In the genomic region with DNA sequence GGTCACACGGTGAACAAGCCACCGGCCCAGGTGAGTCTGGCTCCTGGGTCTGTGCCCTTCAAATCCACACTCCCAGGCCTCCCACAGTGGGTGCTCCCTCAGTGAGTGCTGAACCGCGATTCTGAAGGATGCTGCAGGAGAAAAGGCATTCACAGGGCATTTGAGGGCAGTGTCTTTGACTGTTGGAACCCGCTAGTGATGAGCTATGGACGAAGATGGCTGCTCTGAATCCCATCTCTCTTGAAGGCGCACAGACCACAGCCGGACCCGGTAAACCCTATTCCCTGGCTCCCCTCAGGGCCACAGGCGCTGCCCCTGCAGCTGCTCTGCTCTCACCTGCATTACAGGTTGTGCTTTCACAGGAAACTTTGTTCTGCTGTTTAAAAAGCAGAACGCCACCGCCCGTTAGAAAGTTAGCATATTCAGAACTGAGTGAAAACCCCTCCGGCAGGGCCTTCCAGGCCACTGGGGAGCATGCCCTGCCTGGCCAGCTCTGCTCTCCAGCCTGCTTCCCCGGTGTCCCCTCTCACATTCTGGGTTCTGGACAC, we compare ENCODE assay signal across 12 cellular contexts. TPM values are rescaled to one million over a fixed set of nuclear protein-coding genes. Genes with fewer than 3 reads are reported as not detected.
DNase-seq lines count a peak whose midpoint lies in the region; ATAC-seq and TF ChIP-seq lines count a peak whose summit lies in the region.
"Had no signal": no experiment of that assay in that cellular context is flagged by ENCODE, and none has a peak within 500 bp of the region (broad histone marks: within the 10 kb centered on the region; RNA-seq: fewer than 3 reads in every experiment).

No MANE protein-coding gene starts in this region.

- peak overlapping the region; percentile 51 to 53 for H3K9ac ChIP-seq in colonic mucosa (ENCODE audit: low read depth in 2 of 2, low read length in 2 of 2)

- H3K27me3 ChIP-seq in colonic mucosa (peaks cover 8% of the 10 kb centered on the region), tibial artery (no peaks in the 10 kb centered on the region)

- H3K4me3 ChIP-seq in colonic mucosa (peak overlapping the region; percentile 1), tibial artery (peak overlapping the region; percentile 83 to 91)

- H3K4me1 ChIP-seq in colonic mucosa (no peaks in the 10 kb centered on the region), tibial artery (peaks cover 6 to 88% (median 51%) of the 10 kb centered on the region in 4 donors)

- peaks cover 34% of the 10 kb centered on the region for H3K27me3 Mint-ChIP-seq in activated CD8-positive, alpha-beta memory T cell treated with anti-CD3 and anti-CD28 coated beads, Interleukin-2, amount 10 ng/mL, durations not matched to agents 7 days and 5 days
- peaks cover 11% of the 10 kb centered on the region for H3K27me3 Mint-ChIP-seq in mesothelial cell of epicardium (ENCODE audit: low read depth)

- H3K9me3 Mint-ChIP-seq in activated CD8-positive, alpha-beta memory T cell treated with anti-CD3 and anti-CD28 coated beads, Interleukin-2, amount 10 ng/mL, durations not matched to agents 7 days and 5 days (ENCODE audit: low read depth): no peaks in the 10 kb centered on the region
- no peaks in the 10 kb centered on the region for H3K9me3 Mint-ChIP-seq in mesothelial cell of epicardium

- no peak for ATAC-seq in activated CD8-positive, alpha-beta memory T cell treated with anti-CD3 and anti-CD28 coated beads, Interleukin-2, amount 10 ng/mL, durations not matched to agents 7 days and 5 days
- no peak for ATAC-seq in GM21529 (IDR thresholded peaks at IDR 0.05; ENCODE audit: unreplicated experiment)
- ATAC-seq: PC-3 had no signal

- CTCF ChIA-PET in activated CD8-positive, alpha-beta memory T cell treated with anti-CD3 and anti-CD28 coated beads, Interleukin-2, amount 10 ng/mL, durations not matched to agents 7 days and 5 days (lab: Charles Lee): no interaction called here

- H3K27ac Mint-ChIP-seq in activated CD8-positive, alpha-beta memory T cell treated with anti-CD3 and anti-CD28 coated beads, Interleukin-2, amount 10 ng/mL, durations not matched to agents 7 days and 5 days: no peak overlapping the region
- no peak overlapping the region for H3K27ac Mint-ChIP-seq in mesothelial cell of epicardium

- no peaks in the 10 kb centered on the region for H3K36me3 Mint-ChIP-seq in activated CD8-positive, alpha-beta memory T cell treated with anti-CD3 and anti-CD28 coated beads, Interleukin-2, amount 10 ng/mL, durations not matched to agents 7 days and 5 days
- H3K36me3 Mint-ChIP-seq in mesothelial cell of epicardium: peaks cover 3% of the 10 kb centered on the region

- peak; percentile 2 for DNase-seq in activated CD8-positive, alpha-beta memory T cell treated with anti-CD3 and anti-CD28 coated beads, Interleukin-2, amount 50 U/mL, for 4 hours
- no peak for DNase-seq in activated CD8-positive, alpha-beta memory T cell treated with anti-CD3 and anti-CD28 coated beads, Interleukin-2, amount 10 ng/mL, durations not matched to agents 7 days and 5 days
- DNase-seq in colonic mucosa (no peak), mesothelial cell of epicardium (ENCODE audit: low spot score in 2 of 2, unreplicated experiment in 2 of 2) (no peak), tibial artery (peak; percentile 15 to 55), NCI-H1436 treated with DMSO at 0.1 percent for 48 hours (lab: John Stamatoyannopoulos, UW) (no peak), A172 (ENCODE audit: low spot score) (no peak)
- DNase-seq: activated CD8-positive, alpha-beta memory T cell treated with anti-CD3 and anti-CD28 coated beads, Interleukin-2, amount 50 U/mL, for 48 hours; NCI-H1930; PC-3 had no signal

- H3K4me3 Mint-ChIP-seq in activated CD8-positive, alpha-beta memory T cell treated with anti-CD3 and anti-CD28 coated beads, Interleukin-2, amount 10 ng/mL, durations not matched to agents 7 days and 5 days: no peak overlapping the region
- H3K4me3 Mint-ChIP-seq in mesothelial cell of epicardium: peak overlapping the region; percentile 51

- peaks cover 28% of the 10 kb centered on the region for H3K4me1 Mint-ChIP-seq in activated CD8-positive, alpha-beta memory T cell treated with anti-CD3 and anti-CD28 coated beads, Interleukin-2, amount 10 ng/mL, durations not matched to agents 7 days and 5 days
- peaks cover 19% of the 10 kb centered on the region for H3K4me1 Mint-ChIP-seq in mesothelial cell of epicardium

- H3K27ac ChIP-seq in colonic mucosa: no peak overlapping the region
- peak overlapping the region; percentile 90 to 91 for H3K27ac ChIP-seq in tibial artery

- TF ChIP-seq CTCF in colonic mucosa (IDR thresholded peaks at IDR 0.05) (no peak), mesothelial cell of epicardium (IDR thresholded peaks at IDR 0.05; ENCODE audit: unreplicated experiment) (no peak), tibial artery (IDR thresholded peaks at IDR 0.05) (no peak)

- H3K36me3 ChIP-seq in colonic mucosa (no peaks in the 10 kb centered on the region), tibial artery (peaks cover 7 to 24% (median 14%) of the 10 kb centered on the region in 3 donors)

- no peaks in the 10 kb centered on the region for H3K9me3 ChIP-seq in colonic mucosa
- no peaks in the 10 kb centered on the region for H3K9me3 ChIP-seq in tibial artery

- intact Hi-C loops in colonic mucosa (cut with DNase I): no loop called here
- intact Hi-C loops in tibial artery (cut with DNase I; ENCODE audit: low total_unique reads): loop anchor here (5.0 kb wide), 1 partner anchor 55 kb away; no protein-coding TSS in a partner anchor

RNA-seq across cellular contexts. Expression of gene LRRC32, which starts 3.2 kb away (rescaled TPM):
- total RNA-seq in activated CD8-positive, alpha-beta memory T cell treated with anti-CD3 and anti-CD28 coated beads, Interleukin-2, amount 10 ng/mL, durations not matched to agents 7 days and 5 days: 1 to 10 TPM in 1 of 2 experiments, under 1 TPM in 1; 0.32 to 4.7 TPM
- 10 to 100 TPM in 1 of 2 donors, 1 to 10 TPM in 1; 5.9 to 26.8 TPM for total RNA-seq in colonic mucosa
- 37.9 to 44.4 TPM (median 43.2 TPM) in 3 replicates for total RNA-seq in mesothelial cell of epicardium
- total RNA-seq in A172 (2014; rRNA removed; shearing (Covaris generic)): not detected in 2 replicates
- total RNA-seq: A673, PC-3 had no signal

Comparison
In these comparisons a context has a peak if more than half of its experiments do, and no peak if none do; other contexts are left out.
1. DNase-seq: peak in activated CD8-positive, alpha-beta memory T cell treated with anti-CD3 and anti-CD28 coated beads, Interleukin-2, amount 50 U/mL, for 4 hours (single experiment) and tibial artery (2 of 2); none in activated CD8-positive, alpha-beta memory T cell treated with anti-CD3 and anti-CD28 coated beads, Interleukin-2, amount 10 ng/mL, durations not matched to agents 7 days and 5 days (single experiment), colonic mucosa (single experiment), mesothelial cell of epicardium (0 of 2), NCI-H1436 treated with DMSO at 0.1 percent for 48 hours (single experiment) and A172 (single experiment).